8 cellular contexts compared by ENCODE assay signal in genomic region chr6:3751730-3752537, GRCh38.
DNase-seq lines count a peak whose midpoint lies in the region; ATAC-seq lines count a peak whose summit lies in the region.

No MANE protein-coding gene starts in this region.

- peaks cover 25% of the 10 kb centered on the region for H3K27me3 ChIP-seq in effector memory CD4-positive, alpha-beta T cell (replicated peaks; ENCODE audit: control insufficient read depth, insufficient read depth, low read length, poor library complexity, severe bottlenecking)

- H3K4me1 ChIP-seq in effector memory CD4-positive, alpha-beta T cell (ENCODE audit: control insufficient read depth, insufficient read depth, low read length, poor library complexity, severe bottlenecking), result peaks cover 19% of the 10 kb centered on the region

- H3K9me3 ChIP-seq in effector memory CD4-positive, alpha-beta T cell (ENCODE audit: control insufficient read depth, low read length), result no peaks in the 10 kb centered on the region

- H3K27ac ChIP-seq in effector memory CD4-positive, alpha-beta T cell (ENCODE audit: insufficient read depth, low read length, poor library complexity, severe bottlenecking), result no peak overlapping the region

- ATAC-seq in GM18498 (IDR thresholded peaks at IDR 0.05; ENCODE audit: unreplicated experiment) (peak; percentile 77), HG02642 (IDR thresholded peaks at IDR 0.05; ENCODE audit: poor library complexity, unreplicated experiment) (peak; percentile 75)

- peak; percentile 86 for DNase-seq in NCI-H2171 (lab: John Stamatoyannopoulos, UW)
- DNase-seq in activated CD8-positive, alpha-beta memory T cell treated with anti-CD3 and anti-CD28 coated beads for 4 hours (ENCODE audit: low read depth in 2 of 2), result peak; percentile 29 to 41
- DNase-seq in effector memory CD4-positive, alpha-beta T cell, result peak; percentile 40 to 54 (median 53)
- DNase-seq in medulla oblongata (ENCODE audit: extremely low spot score), result peak; percentile 82
- peak; percentile 29 to 62 (median 31) for DNase-seq in stimulated activated CD4-positive, alpha-beta T cell treated with anti-CD3 and anti-CD28 coated beads, TNF-alpha, amount 100 ng/mL, for 48 hours (ENCODE audit: low read depth in 3 of 3)
- no peak for DNase-seq in SKM-1 treated with dmso at 0.1 percent for 144 hours (lab: John Stamatoyannopoulos, UW; ENCODE audit: unreplicated experiment)

- H3K36me3 ChIP-seq in effector memory CD4-positive, alpha-beta T cell (ENCODE audit: control insufficient read depth, insufficient read depth, low read length), result no peaks in the 10 kb centered on the region

- peak overlapping the region; percentile 59 for H3K4me3 ChIP-seq in effector memory CD4-positive, alpha-beta T cell (ENCODE audit: insufficient read depth, low read depth, low read length, poor library complexity, severe bottlenecking)
